Comparison of ENCODE assay signal across 8 cellular contexts in the genomic region with DNA sequence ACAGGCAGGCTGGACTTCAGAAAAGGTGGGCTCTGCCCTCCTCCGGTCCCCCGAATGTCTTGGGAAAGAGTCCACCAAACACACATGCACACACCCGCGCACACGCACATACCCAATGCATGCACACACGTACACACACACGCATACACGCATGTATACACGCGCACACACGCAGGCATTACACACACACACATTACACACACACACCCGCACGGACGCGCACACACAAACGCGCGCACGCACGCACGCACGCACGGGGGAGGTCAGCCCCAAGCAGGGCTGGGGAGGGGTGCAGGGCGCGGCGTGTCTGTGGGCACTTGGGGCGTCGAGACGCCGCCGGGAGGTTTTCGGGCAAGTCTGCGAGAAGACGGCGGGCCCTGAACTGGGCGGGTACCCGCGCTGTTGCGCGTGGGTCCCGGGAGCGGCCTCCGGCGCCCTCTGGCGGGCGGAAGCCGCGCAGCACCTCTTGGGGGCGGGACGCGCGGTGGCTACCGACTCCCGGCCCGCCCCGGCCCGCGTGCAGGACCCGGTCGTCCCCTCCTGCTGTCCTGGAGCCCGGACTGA. TPM values are rescaled to one million over a fixed set of nuclear protein-coding genes. Genes with fewer than 3 reads are reported as not detected.
DNase-seq lines count a peak whose midpoint lies in the region; ATAC-seq and TF ChIP-seq lines count a peak whose summit lies in the region.

No MANE protein-coding gene starts in this region.

- H3K27ac Mint-ChIP-seq in Caco-2 (ENCODE audit: unreplicated experiment): no peak overlapping the region

- peak overlapping the region; percentile 86 for H3K4me2 ChIP-seq in OCI-LY1 (ENCODE audit: low read length)

- DNase-seq in Caco-2: peak in 1 of 2 experiments; percentile 85
- peak; percentile 92 for DNase-seq in HEK293T (ENCODE audit: extremely low spot score)
- DNase-seq in activated T-cell treated with anti-CD3 and anti-CD28 coated beads, Interleukin-2, amount 50 U/mL, for 1 hour: peak; percentile 92
- peak; percentile 66 to 68 for DNase-seq in stimulated activated CD8-positive, alpha-beta memory T cell treated with anti-CD3 and anti-CD28 coated beads, Interleukin-7, amount 100 ng/mL, for 1 hour (ENCODE audit: low read depth in 2 of 2)

- no peaks in the 10 kb centered on the region for H3K27me3 ChIP-seq in Caco-2 (replicated peaks; ENCODE audit: control insufficient read depth, insufficient read depth, low read length)
- H3K27me3 ChIP-seq in OCI-LY1 (ENCODE audit: insufficient read depth, low read length): peaks cover 10% of the 10 kb centered on the region; the same call in 1 of the 2 replicates
- peaks cover 73% of the 10 kb centered on the region for H3K27me3 ChIP-seq in mucosa of stomach (ENCODE audit: control insufficient read depth, insufficient read depth, low read length)

- H3K4me1 Mint-ChIP-seq in Caco-2 (ENCODE audit: low read depth, unreplicated experiment): no peaks in the 10 kb centered on the region

- H3K9me2 ChIP-seq in OCI-LY1 (ENCODE audit: low read depth, low read length): no peaks in the 10 kb centered on the region

- H3K4me1 ChIP-seq in Caco-2: peaks cover 7% of the 10 kb centered on the region
- peaks cover 11% of the 10 kb centered on the region for H3K4me1 ChIP-seq in OCI-LY1 (ENCODE audit: insufficient read depth, low read length, severe bottlenecking)
- peaks cover 18% of the 10 kb centered on the region for H3K4me1 ChIP-seq in mucosa of stomach (ENCODE audit: control insufficient read depth, insufficient read depth, low read length)

- H3K36me3 Mint-ChIP-seq in Caco-2 (ENCODE audit: insufficient read depth, unreplicated experiment): no peaks in the 10 kb centered on the region

- intact Hi-C loops in Caco-2 (cut with micrococcal nuclease; ENCODE audit: unreplicated experiment): loop anchor here (5.0 to 10.0 kb wide), 2 partner anchors 35 to 83 kb away; no protein-coding TSS in a partner anchor

- CTCF ChIA-PET in Caco-2 (lab: Charles Lee): interaction anchor here (0.8 kb wide), 1 partner anchor 13 kb away, joined by 4 read pairs; no protein-coding TSS in a partner anchor
- CTCF ChIA-PET in HEK293T (lab: Yijun Ruan, JAX): interaction anchor here (0.6 to 2.5 kb wide), 3 partner anchors 38 to 194 kb away, joined by 3 to 8 read pairs (median 3); a partner anchor contains a TSS

- POLR2A ChIA-PET in Caco-2 (lab: Charles Lee): no interaction called here
- POLR2A ChIA-PET in HEK293T (lab: Yijun Ruan, JAX): no interaction called here

- H3K9me3 Mint-ChIP-seq in Caco-2 (ENCODE audit: unreplicated experiment): no peaks in the 10 kb centered on the region

- peak overlapping the region; percentile 70 for H3K4me3 Mint-ChIP-seq in Caco-2 (ENCODE audit: unreplicated experiment)

- H3K36me3 ChIP-seq in Caco-2 (ENCODE audit: control insufficient read depth, insufficient read depth, low read length) (no peaks in the 10 kb centered on the region), OCI-LY1 (ENCODE audit: insufficient read depth, low read length) (no peaks in the 10 kb centered on the region), mucosa of stomach (ENCODE audit: control insufficient read depth, insufficient read depth, low read length) (no peaks in the 10 kb centered on the region)

- H3K9ac ChIP-seq in OCI-LY1 (ENCODE audit: low read length) (no peak overlapping the region; the same call in 1 of the 2 replicates), mucosa of stomach (ENCODE audit: low read length) (peak overlapping the region; percentile 39)

- no peaks in the 10 kb centered on the region for H4K20me1 ChIP-seq in OCI-LY1 (ENCODE audit: insufficient read depth, low read length)

- no peaks in the 10 kb centered on the region for H3K79me2 ChIP-seq in OCI-LY1 (ENCODE audit: insufficient read depth, low read length)

- peak overlapping the region; percentile 56 for H3K4me3 ChIP-seq in Caco-2 (ENCODE audit: low read depth, low read length)
- H3K4me3 ChIP-seq in OCI-LY1 (ENCODE audit: low read depth, low read length, poor library complexity, severe bottlenecking): peak overlapping the region; percentile 56
- H3K4me3 ChIP-seq in mucosa of stomach (ENCODE audit: low read length): peak overlapping the region; percentile 2

- H3K27ac ChIP-seq in OCI-LY1 (ENCODE audit: low read depth, low read length, poor library complexity, severe bottlenecking): no peak overlapping the region

- no peaks in the 10 kb centered on the region for H3K9me3 ChIP-seq in Caco-2
- H3K9me3 ChIP-seq in OCI-LY1 (ENCODE audit: low read length): no peaks in the 10 kb centered on the region
- H3K9me3 ChIP-seq in mucosa of stomach (ENCODE audit: control insufficient read depth, low read length): no peaks in the 10 kb centered on the region

- BruUV-seq in Caco-2 (replicated peaks; lab: Mats Ljungman, UMichigan): no TSS peak

- TF ChIP-seq CTCF in Caco-2 (IDR thresholded peaks at IDR 0.05; ENCODE audit: insufficient read depth in 1 of 2, low read depth in 1 of 2, low read length in 1 of 2, severe bottlenecking in 1 of 2, unreplicated experiment in 1 of 2) (peak; percentile 81 to 93), OCI-LY1 (IDR thresholded peaks at IDR 0.05; ENCODE audit: low read length) (peak; percentile 56)

- ATAC-seq in esophagus mucosa (peak; percentile 74), HG03439 (IDR thresholded peaks at IDR 0.05; ENCODE audit: unreplicated experiment) (no peak)

- no peaks in the 10 kb centered on the region for H3F3A ChIP-seq in OCI-LY1 (ENCODE audit: insufficient read depth, low read length)

- H3K27me3 Mint-ChIP-seq in Caco-2 (ENCODE audit: insufficient read depth, unreplicated experiment): no peaks in the 10 kb centered on the region

- no peak overlapping the region for H2AFZ ChIP-seq in OCI-LY1 (ENCODE audit: low read length)

TF ChIP-seq in HEK293T, 16 proteins besides CTCF, POLR2A, EP300 and RAD21:
- TF ChIP-seq L3MBTL2 (conservative IDR thresholded peaks at IDR 0.05): peak; percentile 82
- no peak for TF ChIP-seq FOXK2 (IDR thresholded peaks at IDR 0.05)
- TF ChIP-seq FOXM1 (IDR thresholded peaks at IDR 0.05; ENCODE audit: borderline replicate concordance): no peak
- no peak for TF ChIP-seq BHLHE40 (IDR thresholded peaks at IDR 0.05; ENCODE audit: borderline replicate concordance)
- no peak for TF ChIP-seq NFRKB (IDR thresholded peaks at IDR 0.05)
- TF ChIP-seq HDGF (IDR thresholded peaks at IDR 0.05; ENCODE audit: borderline replicate concordance): no peak
- TF ChIP-seq CTBP1 (IDR thresholded peaks at IDR 0.05; ENCODE audit: borderline replicate concordance): no peak
- no peak for TF ChIP-seq SUZ12 (IDR thresholded peaks at IDR 0.05)
- no peak for TF ChIP-seq ZNF384 (IDR thresholded peaks at IDR 0.05)
- TF ChIP-seq ARNT (IDR thresholded peaks at IDR 0.05): no peak
- TF ChIP-seq LEF1 (IDR thresholded peaks at IDR 0.05; ENCODE audit: borderline replicate concordance): no peak
- TF ChIP-seq TARDBP (IDR thresholded peaks at IDR 0.05): peak; percentile 88; the same call in 1 of the 2 replicates

RNA-seq across cellular contexts. Expression of a gene that starts 3.5 kb away (rescaled TPM):
- total RNA-seq in Caco-2 (2022) (1.00 and 1.3 TPM in 2 replicates), esophagus mucosa (31.3 TPM)

RNA-seq across cellular contexts. Expression of a gene that starts 5.6 kb away (rescaled TPM):
- 0.39 and 1.0 TPM in 2 replicates for total RNA-seq in Caco-2 (2022)
- 2.0 TPM for total RNA-seq in esophagus mucosa

RNA-seq across cellular contexts. Expression of a gene that starts 42.8 kb away (rescaled TPM):
- total RNA-seq in Caco-2 (2022): 4.2 and 5.3 TPM in 2 replicates
- total RNA-seq in esophagus mucosa: 1.1 TPM

Comparison
In these comparisons a context has a peak if more than half of its experiments do, and no peak if none do; other contexts are left out.
1. H3K4me3 ChIP-seq: peak in every context shown above with its lines; median percentile 56 in Caco-2; 56 in OCI-LY1; 2 in mucosa of stomach.
2. RNA of a gene that starts 3.5 kb away (total RNA-seq): 31.3 TPM in esophagus mucosa (single experiment); 1.00 to 1.3 TPM in Caco-2; every median in the first group is over 10 times any median in the second.